ENCODE assay signal across 6 cellular contexts in genomic region chr2:16581241-16581640, GRCh38.
"Had no signal": no experiment of that assay in that cellular context is flagged by ENCODE, and none has a peak within 500 bp of the region (broad histone marks: within the 10 kb centered on the region; RNA-seq: fewer than 3 reads in every experiment).

No MANE protein-coding gene starts in this region.

- H3K4me3 ChIP-seq: K562 had no signal

- H3K27ac ChIP-seq: HL-60 had no signal

- ATAC-seq: HepG2, K562 had no signal

- DNase-seq: IMR-90, KBM-7, KG1 had no signal
